Comparison of ENCODE assay signal across 8 cellular contexts in genomic region chr3:111737712-111738097, GRCh38.
DNase-seq lines count a peak whose midpoint lies in the region; ATAC-seq lines count a peak whose summit lies in the region.

No MANE protein-coding gene starts in this region.

- ATAC-seq in GM18870 (IDR thresholded peaks at IDR 0.05; ENCODE audit: unreplicated experiment) (peak; percentile 84), HG03342 (IDR thresholded peaks at IDR 0.05; ENCODE audit: unreplicated experiment) (peak; percentile 93), sciatic nerve (peak; percentile 92)

- intact Hi-C loops in sciatic nerve (cut with DNase I): no loop called here

- DNase-seq in dedifferentiated amniotic fluid mesenchymal stem cell (ENCODE audit: extremely low spot score) (peak; percentile 91), sciatic nerve (ENCODE audit: low spot score) (no peak), MV-4-11 (lab: John Stamatoyannopoulos, UW) (no peak), SHP77 treated with DMSO at 0.1 percent for 48 hours (lab: John Stamatoyannopoulos, UW) (no peak), NCI-H146 treated with DMSO at 0.1 percent for 48 hours (lab: John Stamatoyannopoulos, UW; ENCODE audit: unreplicated experiment) (no peak)
- DNase-seq in activated naive CD4-positive, alpha-beta T cell treated with Interleukin-2 at 50 U/mL for 16 hours: no peak
